13 cellular contexts compared by ENCODE assay signal in genomic region chr5:150616024-150616470, GRCh38. TPM values are rescaled to one million over a fixed set of nuclear protein-coding genes. Genes with fewer than 3 reads are reported as not detected.
DNase-seq lines count a peak whose midpoint lies in the region; ATAC-seq and TF ChIP-seq lines count a peak whose summit lies in the region.
"Had no signal": no experiment of that assay in that cellular context is flagged by ENCODE, and none has a peak within 500 bp of the region (broad histone marks: within the 10 kb centered on the region; RNA-seq: fewer than 3 reads in every experiment).

No MANE protein-coding gene starts in this region.

- peaks cover 8% of the 10 kb centered on the region for H3K36me3 Mint-ChIP-seq in Calu3 (ENCODE audit: insufficient read depth, unreplicated experiment)
- H3K36me3 Mint-ChIP-seq: stimulated activated memory B cell treated with anti-CD40 and anti-IgM and Interleukin-4, amounts not matched to agents 10 μg/mL and 1 μg/mL and 100 μg/mL, for 72 hours had no signal

- peak overlapping the region; percentile 2 for H3K27ac Mint-ChIP-seq in Calu3 (ENCODE audit: unreplicated experiment)
- H3K27ac Mint-ChIP-seq: activated T-helper 1 cell treated with anti-CD3 and anti-CD28 coated beads, Interleukin-12 subunit alpha, Interleukin-12 subunit beta, Interleukin-2, Interleukin-4 antibody, amounts not matched to agents 30 ng/mL and 10 ng/mL and 1 ng/mL, durations not matched to agents 14 hours and 24 hours and 36 hours; dendritic cell treated with granulocyte-macrophage colony-stimulating factor and Interleukin-4, amounts not matched to agents 40 ng/mL and 50 ng/mL, for 4 days; stimulated activated memory B cell treated with anti-CD40 and anti-IgM and Interleukin-4, amounts not matched to agents 10 μg/mL and 1 μg/mL and 100 μg/mL, for 72 hours had no signal

- H3K27me3 Mint-ChIP-seq in Calu3 (ENCODE audit: unreplicated experiment) = no peaks in the 10 kb centered on the region

- DNase-seq in Calu3 = peak; percentile 71
- peak; percentile 86 for DNase-seq in NCI-H82 treated with DMSO at 0.1 percent for 48 hours (lab: John Stamatoyannopoulos, UW; ENCODE audit: unreplicated experiment)
- no peak for DNase-seq in esophagus squamous epithelium (lab: John Stamatoyannopoulos, UW)
- DNase-seq in omental fat pad (ENCODE audit: low spot score) = no peak
- no peak for DNase-seq in GM03348 (ENCODE audit: low spot score)
- DNase-seq in NCI-H187 (lab: John Stamatoyannopoulos, UW) = no peak
- no peak for DNase-seq in islet precursor cell
- DNase-seq in stimulated activated CD4-positive, alpha-beta T cell treated with anti-CD3 and anti-CD28 coated beads, Interleukin-1b, Interleukin-23, amount 100 ng/mL, for 48 hours = no peak
- DNase-seq: NCI-H1417 treated with DMSO at 0.1 percent for 48 hours, T-helper 2 cell had no signal

- TF ChIP-seq CTCF in Calu3 (IDR thresholded peaks at IDR 0.05; ENCODE audit: unreplicated experiment) (no peak), esophagus squamous epithelium (IDR thresholded peaks at IDR 0.05) (no peak), omental fat pad (IDR thresholded peaks at IDR 0.05) (no peak)

- CTCF ChIA-PET in Calu3 (lab: Charles Lee) = interaction anchor here (1.8 kb wide), 1 partner anchor 11 kb away, joined by 6 read pairs; no protein-coding TSS in a partner anchor

- H3K27me3 ChIP-seq in esophagus squamous epithelium = no peaks in the 10 kb centered on the region

- no TSS peak for BruUV-seq in Calu3 (replicated peaks; lab: Mats Ljungman, UMichigan)

- no peak overlapping the region for H3K4me3 Mint-ChIP-seq in Calu3 (ENCODE audit: low read depth, unreplicated experiment)
- H3K4me3 Mint-ChIP-seq: activated T-helper 1 cell treated with anti-CD3 and anti-CD28 coated beads, Interleukin-12 subunit alpha, Interleukin-12 subunit beta, Interleukin-2, Interleukin-4 antibody, amounts not matched to agents 30 ng/mL and 10 ng/mL and 1 ng/mL, durations not matched to agents 14 hours and 24 hours and 36 hours; dendritic cell treated with granulocyte-macrophage colony-stimulating factor and Interleukin-4, amounts not matched to agents 40 ng/mL and 50 ng/mL, for 4 days; stimulated activated memory B cell treated with anti-CD40 and anti-IgM and Interleukin-4, amounts not matched to agents 10 μg/mL and 1 μg/mL and 100 μg/mL, for 72 hours had no signal

- WGBS in esophagus squamous epithelium, 2 donors = 32 to 70% methylated on average over 2 to 5 of the region's 5 CpGs

- peaks cover 29 to 90% (median 80%) of the 10 kb centered on the region in 3 donors for H3K4me1 ChIP-seq in esophagus squamous epithelium

- H3K9me3 Mint-ChIP-seq in Calu3 (ENCODE audit: low read depth, unreplicated experiment) = no peaks in the 10 kb centered on the region
- H3K9me3 Mint-ChIP-seq: activated T-helper 1 cell treated with anti-CD3 and anti-CD28 coated beads, Interleukin-12 subunit alpha, Interleukin-12 subunit beta, Interleukin-2, Interleukin-4 antibody, amounts not matched to agents 30 ng/mL and 10 ng/mL and 1 ng/mL, durations not matched to agents 14 hours and 24 hours and 36 hours; dendritic cell treated with granulocyte-macrophage colony-stimulating factor and Interleukin-4, amounts not matched to agents 40 ng/mL and 50 ng/mL, for 4 days; stimulated activated memory B cell treated with anti-CD40 and anti-IgM and Interleukin-4, amounts not matched to agents 10 μg/mL and 1 μg/mL and 100 μg/mL, for 72 hours had no signal

- peaks cover 53% of the 10 kb centered on the region for H3K4me1 Mint-ChIP-seq in Calu3 (ENCODE audit: low read depth, unreplicated experiment)
- H3K4me1 Mint-ChIP-seq: stimulated activated memory B cell treated with anti-CD40 and anti-IgM and Interleukin-4, amounts not matched to agents 10 μg/mL and 1 μg/mL and 100 μg/mL, for 72 hours had no signal

- TF ChIP-seq POLR2A in esophagus squamous epithelium (IDR thresholded peaks at IDR 0.05) = no peak

- peak; percentile 13 for ATAC-seq in omental fat pad (ENCODE audit: low FRiP score)
- ATAC-seq: stimulated activated memory B cell treated with anti-CD40 and anti-IgM and Interleukin-4, amounts not matched to agents 10 μg/mL and 1 μg/mL and 100 μg/mL, for 72 hours had no signal

- intact Hi-C loops in Calu3 (cut with micrococcal nuclease; ENCODE audit: unreplicated experiment) = loop anchor here (1.0 kb wide), 1 partner anchor 21 kb away; no protein-coding TSS in a partner anchor
- intact Hi-C loops in esophagus squamous epithelium (cut with DNase I) = no loop called here

- no peak overlapping the region for H3K4me3 ChIP-seq in esophagus squamous epithelium

- no peaks in the 10 kb centered on the region for H3K36me3 ChIP-seq in esophagus squamous epithelium

- peak overlapping the region in 3 of 4 donors; percentile 22 to 70 (median 67) for H3K27ac ChIP-seq in esophagus squamous epithelium

- H3K9me3 ChIP-seq in esophagus squamous epithelium = no peaks in the 10 kb centered on the region

RNA-seq across cellular contexts. Expression of gene SYNPO, which starts 24.4 kb away (rescaled TPM):
- total RNA-seq in Calu3 (2022) (0.92 and 2.5 TPM in 2 replicates), esophagus squamous epithelium (1 to 10 TPM; 2.5 to 8.8 (median 5.6) TPM), omental fat pad (10 to 100 TPM; 12.2 to 43.6 (median 26.1) TPM)
- total RNA-seq: activated T-helper 1 cell treated with anti-CD3 and anti-CD28 coated beads, Interleukin-12 subunit alpha, Interleukin-12 subunit beta, Interleukin-2, Interleukin-4 antibody, amounts not matched to agents 30 ng/mL and 10 ng/mL and 1 ng/mL, durations not matched to agents 14 hours and 24 hours and 36 hours had no signal

RNA-seq across cellular contexts. Expression of gene MYOZ3, which starts 45.0 kb away (rescaled TPM):
- not detected in 2 replicates for total RNA-seq in Calu3 (2022)
- total RNA-seq in esophagus squamous epithelium = under 1 TPM in 1 of 4 donors, not detected in 3; under 0.01 TPM
- total RNA-seq in omental fat pad = 1 to 10 TPM in 1 of 4 donors, under 1 TPM in 2, not detected in 1; 0.28 to 1.7 (median 0.56) TPM

Comparison
In these comparisons a context has a peak if more than half of its experiments do, and no peak if none do; other contexts are left out.
1. DNase-seq: peak in Calu3 (single experiment) and NCI-H82 treated with DMSO at 0.1 percent for 48 hours (single experiment); none in esophagus squamous epithelium (single experiment), omental fat pad (single experiment), GM03348 (single experiment), NCI-H187 (0 of 2), islet precursor cell (single experiment) and stimulated activated CD4-positive, alpha-beta T cell treated with anti-CD3 and anti-CD28 coated beads, Interleukin-1b, Interleukin-23, amount 100 ng/mL, for 48 hours (single experiment).